ENCODE assay signal across 9 cellular contexts in genomic region chr1:161069731-161070270, GRCh38. TPM values are rescaled to one million over a fixed set of nuclear protein-coding genes. Genes with fewer than 3 reads are reported as not detected.
DNase-seq lines count a peak whose midpoint lies in the region; ATAC-seq lines count a peak whose summit lies in the region.
"Had no signal": no experiment of that assay in that cellular context is flagged by ENCODE, and none has a peak within 500 bp of the region (broad histone marks: within the 10 kb centered on the region; RNA-seq: fewer than 3 reads in every experiment).

ARHGAP30 (minus strand) TSS chr1:161069891; CDS start chr1:161069624, 267 bp downstream.

- no peaks in the 10 kb centered on the region for H3K27me3 ChIP-seq in muscle layer of colon (ENCODE audit: control insufficient read depth in 1 of 2, insufficient read depth in 2 of 2, low read length in 2 of 2)

- H3K4me1 Mint-ChIP-seq in T-helper 1 cell treated with Interleukin-12 subunit alpha and Interleukin-12 subunit beta and Interleukin-4 antibody, amounts not matched to agents 30 μg/mL and 1 μg/mL, for 36 hours (ENCODE audit: low read depth): peaks cover 47% of the 10 kb centered on the region
- H3K4me1 Mint-ChIP-seq in activated naive CD8-positive, alpha-beta T cell treated with anti-CD3 and anti-CD28 coated beads for 36 hours: peaks cover 53% of the 10 kb centered on the region

- peak; percentile 81 for ATAC-seq in GM18861 (IDR thresholded peaks at IDR 0.05; ENCODE audit: unreplicated experiment)
- ATAC-seq in HG03045 (IDR thresholded peaks at IDR 0.05; ENCODE audit: unreplicated experiment): peak; percentile 84
- ATAC-seq: Panc1 had no signal

- peak within 1 kb of the TSS in 1 of 2 donors; percentile 27 for H3K4me3 ChIP-seq in muscle layer of colon (ENCODE audit: low read depth in 1 of 2, low read length in 2 of 2)

- no peaks in the 10 kb centered on the region for H3K27me3 Mint-ChIP-seq in T-helper 1 cell treated with Interleukin-12 subunit alpha and Interleukin-12 subunit beta and Interleukin-4 antibody, amounts not matched to agents 30 μg/mL and 1 μg/mL, for 36 hours (ENCODE audit: low read depth)
- H3K27me3 Mint-ChIP-seq in activated naive CD8-positive, alpha-beta T cell treated with anti-CD3 and anti-CD28 coated beads for 36 hours: no peaks in the 10 kb centered on the region

- no peaks in the 10 kb centered on the region for H3K9me3 Mint-ChIP-seq in T-helper 1 cell treated with Interleukin-12 subunit alpha and Interleukin-12 subunit beta and Interleukin-4 antibody, amounts not matched to agents 30 μg/mL and 1 μg/mL, for 36 hours
- H3K9me3 Mint-ChIP-seq in activated naive CD8-positive, alpha-beta T cell treated with anti-CD3 and anti-CD28 coated beads for 36 hours: peaks cover 3% of the 10 kb centered on the region

- peak within 1 kb of the TSS; percentile 100 for H3K27ac Mint-ChIP-seq in T-helper 1 cell treated with Interleukin-12 subunit alpha and Interleukin-12 subunit beta and Interleukin-4 antibody, amounts not matched to agents 30 μg/mL and 1 μg/mL, for 36 hours
- H3K27ac Mint-ChIP-seq in activated naive CD8-positive, alpha-beta T cell treated with anti-CD3 and anti-CD28 coated beads for 36 hours: peak within 1 kb of the TSS; percentile 96

- H3K4me1 ChIP-seq in muscle layer of colon (ENCODE audit: insufficient read depth, low read length): no peaks in the 10 kb centered on the region

- peak within 1 kb of the TSS; percentile 63 for H3K27ac ChIP-seq in muscle layer of colon (ENCODE audit: low read depth, low read length)

- no peaks in the 10 kb centered on the region for H3K36me3 ChIP-seq in muscle layer of colon (ENCODE audit: insufficient read depth, low read length)

- no peak within 1 kb of the TSS for H3K9ac ChIP-seq in muscle layer of colon (ENCODE audit: low read length)

- peak within 1 kb of the TSS; percentile 100 for H3K4me3 Mint-ChIP-seq in T-helper 1 cell treated with Interleukin-12 subunit alpha and Interleukin-12 subunit beta and Interleukin-4 antibody, amounts not matched to agents 30 μg/mL and 1 μg/mL, for 36 hours
- H3K4me3 Mint-ChIP-seq in activated naive CD8-positive, alpha-beta T cell treated with anti-CD3 and anti-CD28 coated beads for 36 hours: peak within 1 kb of the TSS; percentile 95

- peaks cover 25% of the 10 kb centered on the region for H3K36me3 Mint-ChIP-seq in T-helper 1 cell treated with Interleukin-12 subunit alpha and Interleukin-12 subunit beta and Interleukin-4 antibody, amounts not matched to agents 30 μg/mL and 1 μg/mL, for 36 hours (ENCODE audit: low read depth)
- H3K36me3 Mint-ChIP-seq in activated naive CD8-positive, alpha-beta T cell treated with anti-CD3 and anti-CD28 coated beads for 36 hours: peaks cover 30% of the 10 kb centered on the region

- peak; percentile 83 for DNase-seq in activated naive CD8-positive, alpha-beta T cell treated with anti-CD3 and anti-CD28 coated beads for 36 hours
- peak; percentile 79 for DNase-seq in stimulated activated naive CD4-positive, alpha-beta T cell treated with Interleukin-2 at 50 U/mL for 16 hours (lab: John Stamatoyannopoulos, UW)
- DNase-seq in dedifferentiated amniotic fluid mesenchymal stem cell (ENCODE audit: extremely low spot score) (no peak), cerebellar nuclear complex (lab: John Stamatoyannopoulos, UW) (no peak)

- H3K9me3 ChIP-seq in muscle layer of colon (ENCODE audit: low read length): no peaks in the 10 kb centered on the region

RNA-seq across cellular contexts. Expression of gene ARHGAP30, which starts in this region (rescaled TPM):
- total RNA-seq in activated naive CD8-positive, alpha-beta T cell treated with anti-CD3 and anti-CD28 coated beads for 36 hours: 100 to 1,000 TPM; 146 to 157 TPM

Comparison
In these comparisons a context has a peak if more than half of its experiments do, and no peak if none do; other contexts are left out.
1. DNase-seq: peak in activated naive CD8-positive, alpha-beta T cell treated with anti-CD3 and anti-CD28 coated beads for 36 hours (single experiment) and stimulated activated naive CD4-positive, alpha-beta T cell treated with Interleukin-2 at 50 U/mL for 16 hours (single experiment); none in dedifferentiated amniotic fluid mesenchymal stem cell (single experiment) and cerebellar nuclear complex (0 of 2).